In genomic region chr3:146275476-146275875, GRCh38 we compare ENCODE assay signal across 27 cellular contexts. TPM values are rescaled to one million over a fixed set of nuclear protein-coding genes. Genes with fewer than 3 reads are reported as not detected.
A peak's percentile ranks its signal among the peaks of the same experiment; 100 is the strongest.
DNase-seq lines count a peak whose midpoint lies in the region; ATAC-seq and TF ChIP-seq lines count a peak whose summit lies in the region.
"Had no signal": no experiment of that assay in that cellular context is flagged by ENCODE, and none has a peak within 500 bp of the region (broad histone marks: within the 10 kb centered on the region; RNA-seq: fewer than 3 reads in every experiment).

No MANE protein-coding gene starts in this region.

- H3K79me2 ChIP-seq in mesendoderm (ENCODE audit: control insufficient read depth, insufficient read depth, low read length): no peaks in the 10 kb centered on the region

- H3K18ac ChIP-seq in mesendoderm (ENCODE audit: low read length): no peak overlapping the region

- H3K56ac ChIP-seq in mesendoderm (ENCODE audit: low read length): no peak overlapping the region

- no peak for DNase-seq in right atrium auricular region (ENCODE audit: low spot score)
- DNase-seq in right cardiac atrium: no peak
- DNase-seq in mesendoderm: peak; percentile 76
- DNase-seq in HCEC 1CT: no peak
- DNase-seq in GOT3 (lab: John Stamatoyannopoulos, UW): no peak
- no peak for DNase-seq in epidermal melanocyte (ENCODE audit: insufficient read length, low spot score)
- no peak for DNase-seq in body of pancreas
- DNase-seq: activated CD4-positive, alpha-beta T cell treated with anti-CD3 and anti-CD28 coated beads, Interleukin-2, amount 10 ng/mL, durations not matched to agents 24 days and 14 days; activated gamma-delta T cell; activated naive CD8-positive, alpha-beta T cell treated with anti-CD3 and anti-CD28 coated beads, Interleukin-2, amount 50 U/mL, for 24 hours; activated T-cell treated with anti-CD3 and anti-CD28 coated beads, Interleukin-2, amount 50 U/mL, for 1 hour; CD8-positive, alpha-beta T cell; effector CD8-positive, alpha-beta T cell; H7; hippocampal formation; immature natural killer cell; NCI-H1105; NCI-H187 treated with DMSO at 0.1 percent for 48 hours; NCI-H526; SHP77; substantia nigra; T1000 had no signal

- H2AK5ac ChIP-seq in mesendoderm (ENCODE audit: low read length): no peak overlapping the region

- H3K9ac ChIP-seq in mesendoderm (ENCODE audit: low read length) (no peak overlapping the region), stomach smooth muscle (ENCODE audit: low read length in 2 of 2) (no peak overlapping the region)

- H3K79me1 ChIP-seq in mesendoderm (ENCODE audit: low read length): no peaks in the 10 kb centered on the region

- TF ChIP-seq CTCF in right atrium auricular region (IDR thresholded peaks at IDR 0.05): no peak
- no peak for TF ChIP-seq CTCF in body of pancreas (IDR thresholded peaks at IDR 0.05)

- ATAC-seq in right cardiac atrium: no peak
- no peak for ATAC-seq in body of pancreas
- ATAC-seq: A549; activated naive CD8-positive, alpha-beta T cell treated with anti-CD3 and anti-CD28 coated beads, Interleukin-2, amount 50 U/mL, for 24 hours; CD8-positive, alpha-beta T cell; esophagus mucosa had no signal

- H2BK120ac ChIP-seq in mesendoderm (ENCODE audit: low read depth, low read length): no peak overlapping the region

- no peak overlapping the region for H3K4me2 ChIP-seq in mesendoderm (ENCODE audit: low read length)
- H3K4me2 ChIP-seq: A549 had no signal

- H3K23ac ChIP-seq in mesendoderm (ENCODE audit: low read length): no peak overlapping the region

- H3K27me3 ChIP-seq in right atrium auricular region (no peaks in the 10 kb centered on the region), right cardiac atrium (ENCODE audit: control insufficient read depth, insufficient read depth) (no peaks in the 10 kb centered on the region), mesendoderm (ENCODE audit: insufficient read depth, low read length, poor library complexity) (no peaks in the 10 kb centered on the region), stomach smooth muscle (ENCODE audit: control insufficient read depth in 1 of 2, insufficient read depth in 2 of 2, low read length in 2 of 2) (no peaks in the 10 kb centered on the region), body of pancreas (no peaks in the 10 kb centered on the region)
- H3K27me3 ChIP-seq: neutrophil had no signal

- H3K4me1 ChIP-seq in right atrium auricular region (peaks cover 0 to 10% of the 10 kb centered on the region in 2 donors), right cardiac atrium (ENCODE audit: control insufficient read depth, insufficient read depth, low read length) (no peaks in the 10 kb centered on the region), mesendoderm (ENCODE audit: control insufficient read depth, low read depth, low read length) (no peaks in the 10 kb centered on the region), stomach smooth muscle (ENCODE audit: control insufficient read depth, insufficient read depth, low read length) (peaks cover 6% of the 10 kb centered on the region), body of pancreas (no peaks in the 10 kb centered on the region)

- 87% methylated on average over 3 of the region's 3 CpGs for WGBS in right cardiac atrium
- WGBS in mesendoderm (ENCODE audit: extremely low coverage, insufficient coverage, low lambda C conversion rate): no CpG with 5 or more reads among the region's 3 CpGs
- WGBS in body of pancreas, 2 donors: 85 to 91% methylated on average over 3 of the region's 3 CpGs

- H3K9me3 ChIP-seq in right atrium auricular region: no peaks in the 10 kb centered on the region
- H3K9me3 ChIP-seq in right cardiac atrium (ENCODE audit: control insufficient read depth, low read length): no peaks in the 10 kb centered on the region
- no peaks in the 10 kb centered on the region for H3K9me3 ChIP-seq in stomach smooth muscle (ENCODE audit: control insufficient read depth in 2 of 2, low read length in 2 of 2)
- no peaks in the 10 kb centered on the region for H3K9me3 ChIP-seq in body of pancreas
- H3K9me3 ChIP-seq: A549, neutrophil had no signal

- H4K8ac ChIP-seq in mesendoderm (ENCODE audit: low read depth, low read length): no peak overlapping the region

- no peak overlapping the region for H2BK15ac ChIP-seq in mesendoderm (replicated peaks; ENCODE audit: low read depth)

- no peak overlapping the region for H3K4ac ChIP-seq in mesendoderm (ENCODE audit: low read depth, low read length)

- TF ChIP-seq POLR2A in body of pancreas (IDR thresholded peaks at IDR 0.05): no peak

- H3K27ac ChIP-seq in right atrium auricular region (peak overlapping the region; percentile 67 to 78), right cardiac atrium (ENCODE audit: low read length) (no peak overlapping the region), mesendoderm (ENCODE audit: low read depth, low read length) (no peak overlapping the region), stomach smooth muscle (ENCODE audit: low read length) (peak overlapping the region; percentile 25), body of pancreas (no peak overlapping the region)
- H3K27ac ChIP-seq: A549, neutrophil had no signal

- H4K5ac ChIP-seq in mesendoderm (ENCODE audit: low read length): no peak overlapping the region

- H3K4me3 ChIP-seq in right atrium auricular region (no peak overlapping the region), right cardiac atrium (ENCODE audit: low read length) (no peak overlapping the region), mesendoderm (ENCODE audit: low read length) (no peak overlapping the region), stomach smooth muscle (ENCODE audit: low read length in 2 of 2) (no peak overlapping the region), body of pancreas (no peak overlapping the region)
- H3K4me3 ChIP-seq: A549 had no signal

- intact Hi-C loops in right cardiac atrium (cut with DNase I) (no loop called here), body of pancreas (cut with DNase I) (no loop called here)

- H3K36me3 ChIP-seq in right atrium auricular region (no peaks in the 10 kb centered on the region), mesendoderm (ENCODE audit: control insufficient read depth, insufficient read depth, low read length) (no peaks in the 10 kb centered on the region), stomach smooth muscle (ENCODE audit: control insufficient read depth in 2 of 2, insufficient read depth in 2 of 2, low read length in 2 of 2) (no peaks in the 10 kb centered on the region), body of pancreas (replicated peaks in 1 of 2; ENCODE audit: insufficient read depth in 1 of 2, low read depth in 2 of 2) (no peaks in the 10 kb centered on the region)
- H3K36me3 ChIP-seq: neutrophil had no signal

- no peak overlapping the region for H2BK5ac ChIP-seq in mesendoderm (ENCODE audit: low read length)

RNA-seq across cellular contexts. Expression of gene PLSCR4, which starts 24.6 kb away (rescaled TPM):
- total RNA-seq in right atrium auricular region: 10 to 100 TPM; 22.9 to 31.5 TPM
- 10 to 100 TPM; 25.4 to 35.6 (median 29.2) TPM for total RNA-seq in right cardiac atrium
- polyA plus RNA-seq in right cardiac atrium: 16.7 TPM
- polyA plus RNA-seq in mesendoderm (2013, experiment 1 of 2): 4.7 TPM
- polyA plus RNA-seq in mesendoderm (2013, experiment 2 of 2): 3.9 TPM
- 10 to 100 TPM; 19.4 to 28.5 TPM for total RNA-seq in body of pancreas
- total RNA-seq: activated CD4-positive, alpha-beta T cell treated with anti-CD3 and anti-CD28 coated beads, Interleukin-2, amount 10 ng/mL, durations not matched to agents 24 days and 14 days; activated CD8-positive, alpha-beta memory T cell treated with anti-CD3 and anti-CD28 coated beads for 36 hours; CD8-positive, alpha-beta T cell had no signal

Comparison
In these comparisons a context has a peak if more than half of its experiments do, and no peak if none do; other contexts are left out.
1. H3K27ac ChIP-seq: peak in right atrium auricular region (2 of 2) and stomach smooth muscle (single experiment); none in right cardiac atrium (single experiment), mesendoderm (single experiment) and body of pancreas (0 of 4).